In genomic region chr2:238726670-238727584, GRCh38 we compare ENCODE assay signal across 31 cellular contexts.
A peak's percentile ranks its signal among the peaks of the same experiment; 100 is the strongest.
DNase-seq lines count a peak whose midpoint lies in the region; ATAC-seq and TF ChIP-seq lines count a peak whose summit lies in the region.
"Had no signal": no experiment of that assay in that cellular context is flagged by ENCODE, and none has a peak within 500 bp of the region (broad histone marks: within the 10 kb centered on the region; RNA-seq: fewer than 3 reads in every experiment).

No MANE protein-coding gene starts in this region.

- H3K36me3 ChIP-seq in ascending aorta = no peaks in the 10 kb centered on the region
- H3K36me3 ChIP-seq in stomach = no peaks in the 10 kb centered on the region
- H3K36me3 ChIP-seq: gastrocnemius medialis, right lobe of liver, tibial nerve had no signal

- H3K4me1 ChIP-seq in ascending aorta (peaks cover 4 to 36% of the 10 kb centered on the region in 2 donors), stomach (peaks cover 0 to 30% (median 10%) of the 10 kb centered on the region in 4 donors)
- H3K4me1 ChIP-seq: A549, gastrocnemius medialis, right lobe of liver had no signal

- no peak for ATAC-seq in HG02884 (IDR thresholded peaks at IDR 0.05; ENCODE audit: unreplicated experiment)
- no peak for ATAC-seq in HG03025 (IDR thresholded peaks at IDR 0.05; ENCODE audit: low FRiP score, unreplicated experiment)
- ATAC-seq in GM19395 (IDR thresholded peaks at IDR 0.05; ENCODE audit: unreplicated experiment) = no peak
- ATAC-seq: A549; activated CD8-positive, alpha-beta memory T cell treated with anti-CD3 and anti-CD28 coated beads, Interleukin-2, amount 10 ng/mL, durations not matched to agents 7 days and 5 days; activated T-cell treated with anti-CD3 and anti-CD28 coated beads, Interleukin-2, amount 50 U/mL, for 72 hours; PC-3; right lobe of liver had no signal

- TF ChIP-seq CTCF in AG10803 (conservative IDR thresholded peaks at IDR 0.05; ENCODE audit: low read length) = no peak
- TF ChIP-seq CTCF in ascending aorta (IDR thresholded peaks at IDR 0.05) = no peak
- no peak for TF ChIP-seq CTCF in stomach (IDR thresholded peaks at IDR 0.05)

- H3K4me3 ChIP-seq in AG10803 (ENCODE audit: low read length) (no peak overlapping the region), ascending aorta (no peak overlapping the region), stomach (no peak overlapping the region)
- H3K4me3 ChIP-seq: A549, gastrocnemius medialis, right lobe of liver, tibial nerve had no signal

- intact Hi-C loops in ascending aorta (cut with DNase I) = loop anchor here (5.0 to 10.0 kb wide), 4 partner anchors 85 to 1525 kb away; no protein-coding TSS in a partner anchor
- intact Hi-C loops in stomach (cut with DNase I; ENCODE audit: low total_unique reads) = no loop called here

- TF ChIP-seq EP300 in stomach (IDR thresholded peaks at IDR 0.05) = no peak

- DNase-seq in AG10803 (ENCODE audit: low read depth) = peak; percentile 27
- no peak for DNase-seq in ascending aorta (ENCODE audit: low spot score in 2 of 2)
- DNase-seq in islet precursor cell = peak; percentile 18
- DNase-seq in stomach = no peak
- DNase-seq in CD1c-positive myeloid dendritic cell (ENCODE audit: extremely low spot score) = no peak
- DNase-seq: activated B cell treated with CpG ODN at 0.5 μM for 24 hours; activated CD4-positive, alpha-beta T cell treated with anti-CD3 and anti-CD28 coated beads, Interleukin-2, amount 50 U/mL, for 4 hours; activated CD8-positive, alpha-beta memory T cell treated with anti-CD3 and anti-CD28 coated beads, Interleukin-2, amount 10 ng/mL, durations not matched to agents 7 days and 5 days; activated naive CD4-positive, alpha-beta T cell; activated T-cell treated with anti-CD3 and anti-CD28 coated beads, Interleukin-2, amount 50 U/mL, for 72 hours; AML-193; CD4-positive, alpha-beta T cell; GOT3; mesendoderm; MM.1S; NCI-H1417 treated with DMSO at 0.1 percent for 48 hours; NCI-H2029 treated with DMSO at 0.1 percent for 48 hours; NCI-H226; NCI-H69; PC-3; posterior cingulate gyrus; right lobe of liver; SK-N-SH; stimulated activated CD8-positive, alpha-beta memory T cell treated with anti-CD3 and anti-CD28 coated beads, Interleukin-4, amount 100 ng/mL, for 48 hours had no signal

- H3K27ac ChIP-seq in ascending aorta (peak overlapping the region; percentile 97 to 98), stomach (peak overlapping the region in 4 of 5 donors; percentile 80 to 93 (median 85))
- H3K27ac ChIP-seq: A549, KMS-11, right lobe of liver had no signal

- TF ChIP-seq POLR2A in stomach (IDR thresholded peaks at IDR 0.05) = no peak

- no peaks in the 10 kb centered on the region for H3K9me3 ChIP-seq in ascending aorta
- H3K9me3 ChIP-seq in stomach = peaks cover 0 to 7% (median 0%) of the 10 kb centered on the region in 4 donors
- H3K9me3 ChIP-seq: gastrocnemius medialis, right lobe of liver, SK-N-SH, tibial nerve had no signal

- WGBS in stomach, 5 donors = 68 to 79% (median 75%) methylated on average over 17 of the region's 17 CpGs

- H3K27me3 ChIP-seq in ascending aorta (no peaks in the 10 kb centered on the region), stomach (no peaks in the 10 kb centered on the region)
- H3K27me3 ChIP-seq: gastrocnemius medialis, right lobe of liver, tibial nerve had no signal

Comparison
In these comparisons a context has a peak if more than half of its experiments do, and no peak if none do; other contexts are left out.
1. DNase-seq: peak in AG10803 (single experiment) and islet precursor cell (single experiment); none in ascending aorta (0 of 2), stomach (single experiment) and CD1c-positive myeloid dendritic cell (single experiment).